9 cellular contexts compared by ENCODE assay signal in genomic region chr14:24432259-24433131, GRCh38. TPM values are rescaled to one million over a fixed set of nuclear protein-coding genes. Genes with fewer than 3 reads are reported as not detected.
DNase-seq lines count a peak whose midpoint lies in the region; ATAC-seq and TF ChIP-seq lines count a peak whose summit lies in the region.
"Had no signal": no experiment of that assay in that cellular context is flagged by ENCODE, and none has a peak within 500 bp of the region (broad histone marks: within the 10 kb centered on the region; RNA-seq: fewer than 3 reads in every experiment).

No MANE protein-coding gene starts in this region.

- H3K4me3 ChIP-seq in Caco-2 (ENCODE audit: low read depth, low read length) (no peak overlapping the region), OCI-LY7 (ENCODE audit: low read depth, low read length, poor library complexity, severe bottlenecking) (no peak overlapping the region), fibroblast of lung (replicated peaks in 1 of 4; ENCODE audit: control extremely low read depth in 1 of 4, insufficient read depth in 1 of 4, low read depth in 3 of 4, low read length in 4 of 4) (peak overlapping the region in 2 of 4 experiments; percentile 32 to 94), rectal smooth muscle tissue (ENCODE audit: low read length) (peak overlapping the region; percentile 87)
- H3K4me3 ChIP-seq: lung had no signal

- H4K20me1 ChIP-seq in OCI-LY7 (ENCODE audit: insufficient read depth, low read length), result no peaks in the 10 kb centered on the region
- H4K20me1 ChIP-seq in fibroblast of lung (ENCODE audit: control insufficient read depth, extremely low read depth, insufficient read depth, low read length), result no peaks in the 10 kb centered on the region

- H3K4me1 Mint-ChIP-seq in Caco-2 (ENCODE audit: low read depth, unreplicated experiment), result peaks cover 24% of the 10 kb centered on the region

- H3K9ac ChIP-seq in fibroblast of lung (ENCODE audit: insufficient read depth, low read length), result no peak overlapping the region
- H3K9ac ChIP-seq in rectal smooth muscle tissue (ENCODE audit: low read length), result no peak overlapping the region

- H3K9me3 ChIP-seq in Caco-2 (no peaks in the 10 kb centered on the region), OCI-LY7 (ENCODE audit: low read length) (no peaks in the 10 kb centered on the region), fibroblast of lung (ENCODE audit: control insufficient read depth, insufficient read depth, low read depth, low read length) (no peaks in the 10 kb centered on the region)

- H3K4me2 ChIP-seq in OCI-LY7 (ENCODE audit: low read length), result peak overlapping the region; percentile 82
- H3K4me2 ChIP-seq in fibroblast of lung (ENCODE audit: extremely low read depth, insufficient read depth, low read length), result peak overlapping the region; percentile 95

- H3K4me3 Mint-ChIP-seq in Caco-2 (ENCODE audit: unreplicated experiment), result no peak overlapping the region

- CTCF ChIA-PET in Caco-2 (lab: Charles Lee) (interaction anchor here (0.9 to 3.7 kb wide), 30 partner anchors 10 to 190 kb away, joined by 3 to 111 read pairs (median 5); partner anchors contain the start of genes CIDEB, DHRS1, NOP9 and RABGGTA), OCI-LY7 (lab: Charles Lee; ENCODE audit: unreplicated experiment) (interaction anchor here (0.9 to 2.5 kb wide), 10 partner anchors 9 to 136 kb away, joined by 3 to 26 read pairs (median 6); partner anchors contain the start of genes NFATC4 and RIPK3)

- H3K79me2 ChIP-seq in OCI-LY7 (ENCODE audit: insufficient read depth, low read depth, low read length) (peaks cover 5% of the 10 kb centered on the region; the same call in 1 of the 2 replicates), fibroblast of lung (ENCODE audit: control insufficient read depth, insufficient read depth, low read length) (peaks cover 17% of the 10 kb centered on the region)

- H3K36me3 ChIP-seq in Caco-2 (ENCODE audit: control insufficient read depth, insufficient read depth, low read length), result peaks cover 7% of the 10 kb centered on the region
- peaks cover 27% of the 10 kb centered on the region for H3K36me3 ChIP-seq in OCI-LY7 (ENCODE audit: insufficient read depth, low read length)
- peaks cover 20% of the 10 kb centered on the region for H3K36me3 ChIP-seq in fibroblast of lung (ENCODE audit: control insufficient read depth, insufficient read depth, low read length)
- H3K36me3 ChIP-seq in rectal smooth muscle tissue (ENCODE audit: control insufficient read depth, insufficient read depth, low read length), result peaks cover 28% of the 10 kb centered on the region

- H3K4me1 ChIP-seq in Caco-2, result peaks cover 35% of the 10 kb centered on the region
- peaks cover 47% of the 10 kb centered on the region for H3K4me1 ChIP-seq in OCI-LY7 (ENCODE audit: insufficient read depth, low read length, poor library complexity, severe bottlenecking)
- H3K4me1 ChIP-seq in fibroblast of lung (ENCODE audit: control insufficient read depth, extremely low read depth, insufficient read depth, low read length), result peaks cover 11% of the 10 kb centered on the region
- H3K4me1 ChIP-seq in rectal smooth muscle tissue (ENCODE audit: control insufficient read depth, insufficient read depth, low read length), result peaks cover 19% of the 10 kb centered on the region

- BruUV-seq in Caco-2 (replicated peaks; lab: Mats Ljungman, UMichigan) (no TSS peak), OCI-LY7 (replicated peaks; lab: Mats Ljungman, UMichigan) (no TSS peak)

- peak overlapping the region; percentile 56 for H3K27ac Mint-ChIP-seq in Caco-2 (ENCODE audit: unreplicated experiment)

- intact Hi-C loops in Caco-2 (cut with micrococcal nuclease; ENCODE audit: unreplicated experiment), result no loop called here
- intact Hi-C loops in OCI-LY7 (cut with micrococcal nuclease; ENCODE audit: unreplicated experiment), result no loop called here

- H3K9me3 Mint-ChIP-seq in Caco-2 (ENCODE audit: unreplicated experiment), result no peaks in the 10 kb centered on the region

- ATAC-seq in HG03354 (IDR thresholded peaks at IDR 0.05; ENCODE audit: poor library complexity, severe bottlenecking, unreplicated experiment) (no peak), HG02852 (IDR thresholded peaks at IDR 0.05; ENCODE audit: unreplicated experiment) (no peak)

- no peaks in the 10 kb centered on the region for H3K27me3 ChIP-seq in Caco-2 (replicated peaks; ENCODE audit: control insufficient read depth, insufficient read depth, low read length)
- H3K27me3 ChIP-seq in fibroblast of lung (ENCODE audit: control insufficient read depth, insufficient read depth, low read length), result no peaks in the 10 kb centered on the region
- no peaks in the 10 kb centered on the region for H3K27me3 ChIP-seq in rectal smooth muscle tissue (ENCODE audit: control insufficient read depth, insufficient read depth, low read length)

- H2AFZ ChIP-seq in OCI-LY7 (ENCODE audit: low read length) (no peak overlapping the region), fibroblast of lung (ENCODE audit: low read length) (no peak overlapping the region)

- no peak overlapping the region for H3K27ac ChIP-seq in OCI-LY7 (ENCODE audit: low read depth, low read length, poor library complexity, severe bottlenecking)
- no peak overlapping the region for H3K27ac ChIP-seq in fibroblast of lung (ENCODE audit: insufficient read depth, low read length)
- H3K27ac ChIP-seq in rectal smooth muscle tissue (ENCODE audit: low read depth, low read length), result no peak overlapping the region

- no peak for DNase-seq in Caco-2
- no peak for DNase-seq in OCI-LY7 (ENCODE audit: low spot score)
- DNase-seq in fibroblast of lung (ENCODE audit: low read depth in 2 of 2), result no peak
- DNase-seq in SIG-M5 treated with dmso at 0.1 percent for 504 hours (lab: John Stamatoyannopoulos, UW; ENCODE audit: unreplicated experiment), result no peak
- no peak for DNase-seq in stimulated activated CD4-positive, alpha-beta T cell treated with anti-CD3 and anti-CD28 coated beads, Interleukin-1b, Interleukin-23, amount 100 ng/mL, for 48 hours

- peaks cover 26% of the 10 kb centered on the region for H3K36me3 Mint-ChIP-seq in Caco-2 (ENCODE audit: insufficient read depth, unreplicated experiment)

- POLR2A ChIA-PET in Caco-2 (lab: Charles Lee) (interaction anchor here (0.5 to 1.5 kb wide), 5 partner anchors 9 to 190 kb away, joined by 3 to 12 read pairs (median 6); partner anchors contain the start of gene TINF2), OCI-LY7 (lab: Charles Lee) (interaction anchor here (0.6 to 3.1 kb wide), 12 partner anchors 9 to 697 kb away, joined by 3 to 24 read pairs (median 6); partner anchors contain the start of genes NFATC4 and RIPK3)

- no peaks in the 10 kb centered on the region for H3K9me2 ChIP-seq in OCI-LY7 (ENCODE audit: insufficient read depth, low read length)

- no peaks in the 10 kb centered on the region for H3K27me3 Mint-ChIP-seq in Caco-2 (ENCODE audit: insufficient read depth, unreplicated experiment)

- TF ChIP-seq CTCF in Caco-2 (IDR thresholded peaks at IDR 0.05; ENCODE audit: insufficient read depth in 1 of 2, low read depth in 1 of 2, low read length in 1 of 2, severe bottlenecking in 1 of 2, unreplicated experiment in 1 of 2) (no peak), OCI-LY7 (conservative IDR thresholded peaks at IDR 0.05; ENCODE audit: low read length) (no peak), fibroblast of lung (conservative IDR thresholded peaks at IDR 0.05 in 1 of 2, IDR thresholded peaks at IDR 0.05 in 1 of 2; ENCODE audit: low read depth in 1 of 2, low read length in 2 of 2) (no peak)

RNA-seq across cellular contexts. Expression of gene KHNYN, which starts 2.7 kb away (rescaled TPM):
- 50.0 and 50.5 TPM in 2 replicates for total RNA-seq in Caco-2 (2022)
- 50.8 and 56.1 TPM in 2 replicates for total RNA-seq in OCI-LY7 (2014; rRNA removed; shearing (Covaris generic))
- total RNA-seq in OCI-LY7 (2022), result 57.5 and 66.4 TPM in 2 replicates
- 55.2 and 61.1 TPM in 2 replicates for total RNA-seq in fibroblast of lung
- 12.2 and 14.6 TPM in 2 replicates for polyA plus RNA-seq in fibroblast of lung
- polyA plus RNA-seq in fibroblast of lung (2012), result 23.3 and 23.5 TPM in 2 replicates
- polyA minus RNA-seq in fibroblast of lung (ENCODE audit: low replicate concordance), result 27.4 and 33.6 TPM in 2 replicates

RNA-seq across cellular contexts. Expression of gene CBLN3, which starts 3.0 kb away (rescaled TPM):
- total RNA-seq in Caco-2 (2022), result 1.1 and 1.4 TPM in 2 replicates
- total RNA-seq in OCI-LY7 (2014; rRNA removed; shearing (Covaris generic)), result 1.2 and 2.0 TPM in 2 replicates
- total RNA-seq in OCI-LY7 (2022), result 6.7 and 7.9 TPM in 2 replicates
- total RNA-seq in fibroblast of lung, result 2.6 and 5.3 TPM in 2 replicates
- 2.6 and 2.7 TPM in 2 replicates for polyA plus RNA-seq in fibroblast of lung
- polyA plus RNA-seq in fibroblast of lung (2012), result 3.2 and 4.9 TPM in 2 replicates
- polyA minus RNA-seq in fibroblast of lung (ENCODE audit: low replicate concordance), result 1.6 and 11.8 TPM in 2 replicates

RNA-seq across cellular contexts. Expression of gene SDR39U1, which starts 10.1 kb away (rescaled TPM):
- 44.1 and 45.8 TPM in 2 replicates for total RNA-seq in Caco-2 (2022)
- total RNA-seq in OCI-LY7 (2014; rRNA removed; shearing (Covaris generic)), result 51.4 and 54.0 TPM in 2 replicates
- total RNA-seq in OCI-LY7 (2022), result 101 and 103 TPM in 2 replicates
- 8.7 and 9.9 TPM in 2 replicates for total RNA-seq in fibroblast of lung
- 24.7 and 31.9 TPM in 2 replicates for polyA plus RNA-seq in fibroblast of lung
- polyA plus RNA-seq in fibroblast of lung (2012), result 25.2 and 37.5 TPM in 2 replicates
- 7.0 and 17.0 TPM in 2 replicates for polyA minus RNA-seq in fibroblast of lung (ENCODE audit: low replicate concordance)

RNA-seq across cellular contexts. Expression of gene NYNRIN, which starts 33.7 kb away (rescaled TPM):
- total RNA-seq in Caco-2 (2022) (5.9 and 6.1 TPM in 2 replicates), OCI-LY7 (2022) (not detected in 2 replicates), fibroblast of lung (8.2 and 16.2 TPM in 2 replicates)
- 0.13 TPM in 2 replicates for total RNA-seq in OCI-LY7 (2014; rRNA removed; shearing (Covaris generic))
- 7.2 and 7.7 TPM in 2 replicates for polyA plus RNA-seq in fibroblast of lung
- polyA plus RNA-seq in fibroblast of lung (2012), result 7.5 and 10.6 TPM in 2 replicates
- 33.7 and 51.2 TPM in 2 replicates for polyA minus RNA-seq in fibroblast of lung (ENCODE audit: low replicate concordance)
